Comparison of ENCODE assay signal across 25 cellular contexts in genomic region chr10:112961609-112962008, GRCh38. TPM values are rescaled to one million over a fixed set of nuclear protein-coding genes. Genes with fewer than 3 reads are reported as not detected.
DNase-seq lines count a peak whose midpoint lies in the region; ATAC-seq and TF ChIP-seq lines count a peak whose summit lies in the region.
"Had no signal": no experiment of that assay in that cellular context is flagged by ENCODE, and none has a peak within 500 bp of the region (broad histone marks: within the 10 kb centered on the region; RNA-seq: fewer than 3 reads in every experiment).

No MANE protein-coding gene starts in this region.

- H3K4me3 ChIP-seq in colonic mucosa (no peak overlapping the region), mucosa of descending colon (no peak overlapping the region)
- H3K4me3 ChIP-seq: left lung, thoracic aorta had no signal

- peak overlapping the region; percentile 22 for H3K27ac Mint-ChIP-seq in type B pancreatic cell
- H3K27ac Mint-ChIP-seq: activated CD4-positive, alpha-beta T cell treated with anti-CD3 and anti-CD28 coated beads, Interleukin-2, amount 10 ng/mL, durations not matched to agents 24 days and 14 days; activated T-helper 17 cell treated with anti-CD3 and anti-CD28 coated beads, Interleukin-2, amount 50 U/mL, for 72 hours; stimulated activated naive B cell treated with anti-CD40 and anti-IgM and Interleukin-4, amounts not matched to agents 10 μg/mL and 1 μg/mL and 100 μg/mL, for 72 hours; T-cell had no signal

- DNase-seq in activated CD8-positive, alpha-beta memory T cell treated with anti-CD3 and anti-CD28 coated beads for 24 hours: peak; percentile 24
- no peak for DNase-seq in activated CD8-positive, alpha-beta memory T cell treated with anti-CD3 and anti-CD28 coated beads, Interleukin-2, amount 50 U/mL, for 48 hours
- DNase-seq in colonic mucosa (no peak), mucosa of descending colon (peak in 2 of 3 donors; percentile 51), type B pancreatic cell (ENCODE audit: extremely low spot score, unreplicated experiment) (no peak), activated gamma-delta T cell treated with Interleukin-2 at 50 U/mL for 16 hours (no peak)
- DNase-seq: activated CD4-positive, alpha-beta T cell treated with anti-CD3 and anti-CD28 coated beads, Interleukin-2, amount 10 ng/mL, durations not matched to agents 24 days and 14 days; brain microvascular endothelial cell; cortex of kidney; DMS79 treated with DMSO at 0.1 percent for 48 hours; head of caudate nucleus; left lung; NCI-H1092 treated with DMSO at 0.1 percent for 48 hours; NCI-H2029 treated with DMSO at 0.1 percent for 48 hours; NCI-H226; NCI-H82; stimulated activated CD4-positive, alpha-beta T cell treated with anti-CD3 and anti-CD28 coated beads, Interleukin-2, amount 100 ng/mL, for 48 hours; stimulated activated naive B cell treated with anti-CD40 and anti-IgM and Interleukin-4, amounts not matched to agents 10 μg/mL and 1 μg/mL and 100 μg/mL, for 72 hours had no signal

- H3K27me3 ChIP-seq in colonic mucosa: no peaks in the 10 kb centered on the region
- H3K27me3 ChIP-seq: brain microvascular endothelial cell, left lung had no signal

- intact Hi-C loops in colonic mucosa (cut with DNase I) (no loop called here), mucosa of descending colon (cut with DNase I, micrococcal nuclease) (no loop called here)

- peaks cover 76% of the 10 kb centered on the region for H3K4me1 Mint-ChIP-seq in type B pancreatic cell (ENCODE audit: unreplicated experiment)
- H3K4me1 Mint-ChIP-seq: activated CD4-positive, alpha-beta T cell treated with anti-CD3 and anti-CD28 coated beads, Interleukin-2, amount 10 ng/mL, durations not matched to agents 24 days and 14 days had no signal

- no peaks in the 10 kb centered on the region for H3K9me3 Mint-ChIP-seq in type B pancreatic cell
- H3K9me3 Mint-ChIP-seq: activated CD4-positive, alpha-beta T cell treated with anti-CD3 and anti-CD28 coated beads, Interleukin-2, amount 10 ng/mL, durations not matched to agents 24 days and 14 days; activated T-helper 17 cell treated with anti-CD3 and anti-CD28 coated beads, Interleukin-2, amount 50 U/mL, for 72 hours; T-cell had no signal

- peaks cover 18% of the 10 kb centered on the region for H3K4me1 ChIP-seq in colonic mucosa
- peaks cover 43% of the 10 kb centered on the region for H3K4me1 ChIP-seq in mucosa of descending colon (ENCODE audit: low read depth)

- peak overlapping the region in 1 of 2 donors; percentile 22 for H3K9ac ChIP-seq in colonic mucosa (ENCODE audit: low read depth in 2 of 2, low read length in 2 of 2)

- peak overlapping the region; percentile 7 for H3K27ac ChIP-seq in colonic mucosa
- H3K27ac ChIP-seq: 22Rv1, brain microvascular endothelial cell, left lung, thoracic aorta had no signal

- H3K9me3 ChIP-seq in colonic mucosa: no peaks in the 10 kb centered on the region
- H3K9me3 ChIP-seq in mucosa of descending colon: no peaks in the 10 kb centered on the region
- H3K9me3 ChIP-seq: left lung, thoracic aorta had no signal

- H3K36me3 Mint-ChIP-seq in type B pancreatic cell: peaks cover 42% of the 10 kb centered on the region

- ATAC-seq in mucosa of descending colon (peak; percentile 48), GM21515 (IDR thresholded peaks at IDR 0.05; ENCODE audit: unreplicated experiment) (no peak), GM19035 (IDR thresholded peaks at IDR 0.05; ENCODE audit: unreplicated experiment) (no peak)
- ATAC-seq: activated T-helper 17 cell treated with anti-CD3 and anti-CD28 coated beads, Interleukin-2, amount 50 U/mL, for 72 hours; HepG2; stimulated activated naive B cell treated with anti-CD40 and anti-IgM and Interleukin-4, amounts not matched to agents 10 μg/mL and 1 μg/mL and 100 μg/mL, for 72 hours; T-cell had no signal

- no peak overlapping the region for H3K4me3 Mint-ChIP-seq in type B pancreatic cell
- H3K4me3 Mint-ChIP-seq: activated CD4-positive, alpha-beta T cell treated with anti-CD3 and anti-CD28 coated beads, Interleukin-2, amount 10 ng/mL, durations not matched to agents 24 days and 14 days; activated T-helper 17 cell treated with anti-CD3 and anti-CD28 coated beads, Interleukin-2, amount 50 U/mL, for 72 hours; stimulated activated naive B cell treated with anti-CD40 and anti-IgM and Interleukin-4, amounts not matched to agents 10 μg/mL and 1 μg/mL and 100 μg/mL, for 72 hours; T-cell had no signal

- H3K27me3 Mint-ChIP-seq in type B pancreatic cell: no peaks in the 10 kb centered on the region

- H3K36me3 ChIP-seq in colonic mucosa: no peaks in the 10 kb centered on the region
- H3K36me3 ChIP-seq in mucosa of descending colon (ENCODE audit: low read depth): no peaks in the 10 kb centered on the region
- H3K36me3 ChIP-seq: brain microvascular endothelial cell, left lung, thoracic aorta had no signal

- TF ChIP-seq CTCF in colonic mucosa (IDR thresholded peaks at IDR 0.05) (no peak), mucosa of descending colon (IDR thresholded peaks at IDR 0.05) (no peak), type B pancreatic cell (conservative IDR thresholded peaks at IDR 0.05) (no peak)

RNA-seq across cellular contexts. Expression of gene TCF7L2, which starts 11.6 kb away (rescaled TPM):
- total RNA-seq in colonic mucosa (10 to 100 TPM; 65.1 to 98.9 TPM), mucosa of descending colon (100 to 1,000 TPM in 2 of 3 donors, 10 to 100 TPM in 1; 99.6 to 182 (median 102) TPM), type B pancreatic cell (ENCODE audit: low replicate concordance) (25.1 and 39.7 TPM in 2 replicates)

Comparison
In these comparisons a context has a peak if more than half of its experiments do, and no peak if none do; other contexts are left out.
1. DNase-seq: peak in activated CD8-positive, alpha-beta memory T cell treated with anti-CD3 and anti-CD28 coated beads for 24 hours (single experiment) and mucosa of descending colon (2 of 3); none in activated CD8-positive, alpha-beta memory T cell treated with anti-CD3 and anti-CD28 coated beads, Interleukin-2, amount 50 U/mL, for 48 hours (single experiment), colonic mucosa (single experiment), type B pancreatic cell (single experiment) and activated gamma-delta T cell treated with Interleukin-2 at 50 U/mL for 16 hours (single experiment).